Comparison of ENCODE assay signal across 23 cellular contexts in the genomic region with DNA sequence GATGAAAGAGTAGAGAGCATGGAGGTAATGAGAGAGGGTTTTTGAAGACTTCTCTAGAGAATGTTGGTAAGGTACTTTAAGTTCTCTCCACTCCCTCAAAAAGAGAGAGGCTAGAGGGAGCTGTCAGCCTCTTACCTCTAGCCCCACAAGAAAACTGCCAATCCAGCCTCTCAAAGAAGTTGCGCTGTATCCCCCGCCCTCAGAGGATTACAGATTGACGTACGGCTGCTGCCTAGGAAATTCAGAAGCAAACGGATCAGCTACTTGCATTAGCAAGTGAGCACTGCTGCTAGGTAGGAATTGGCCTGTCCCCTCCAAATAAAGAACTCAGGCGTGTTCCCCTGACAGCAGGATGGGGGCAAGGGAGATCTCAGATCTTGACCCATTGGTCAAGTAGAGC.
"Had no signal": no experiment of that assay in that cellular context is flagged by ENCODE, and none has a peak within 500 bp of the region (broad histone marks: within the 10 kb centered on the region; RNA-seq: fewer than 3 reads in every experiment).

No MANE protein-coding gene starts in this region.

- DNase-seq: cortex of kidney; dorsolateral prefrontal cortex; effector CD4-positive, alpha-beta T cell; foreskin fibroblast; gastrocnemius medialis; heart right ventricle; hippocampal formation; left cardiac atrium; left lung; mesenchymal stem cell; mucosa of descending colon; naive B cell; occipital lobe; pancreas; right lobe of liver; small intestine; stimulated activated CD4-positive, alpha-beta T cell treated with anti-CD3 and anti-CD28 coated beads, Interleukin-15, amount 100 ng/mL, for 24 hours; stimulated activated CD4-positive, alpha-beta T cell treated with anti-CD3 and anti-CD28 coated beads, Interleukin-2, amount 100 ng/mL, for 48 hours; stimulated activated naive B cell treated with anti-CD40 and anti-IgM and Interleukin-4, amounts not matched to agents 10 μg/mL and 1 μg/mL and 100 μg/mL, for 72 hours; upper lobe of left lung had no signal

- H3K9me3 Mint-ChIP-seq: natural killer cell treated with Interleukin-12 subunit alpha and Interleukin-12 subunit beta and Interleukin-15 and Interleukin-18, amount 100 ng/mL, for 72 hours had no signal

- H3K27ac Mint-ChIP-seq: mesothelial cell of epicardium; naive B cell; natural killer cell treated with Interleukin-12 subunit alpha and Interleukin-12 subunit beta and Interleukin-15 and Interleukin-18, amount 100 ng/mL, for 72 hours; stimulated activated naive B cell treated with anti-CD40 and anti-IgM and Interleukin-4, amounts not matched to agents 10 μg/mL and 1 μg/mL and 100 μg/mL, for 72 hours; stimulated activated naive CD8-positive, alpha-beta T cell treated with anti-CD3 and anti-CD28 coated beads, Interleukin-15, Interleukin-2, amounts not matched to agents 100 ng/mL and 50 ng/mL, for 24 hours had no signal

- H3K27me3 Mint-ChIP-seq: naive B cell; natural killer cell treated with Interleukin-12 subunit alpha and Interleukin-12 subunit beta and Interleukin-15 and Interleukin-18, amount 100 ng/mL, for 72 hours; stimulated activated naive B cell treated with anti-CD40 and anti-IgM and Interleukin-4, amounts not matched to agents 10 μg/mL and 1 μg/mL and 100 μg/mL, for 72 hours; stimulated activated naive CD8-positive, alpha-beta T cell treated with anti-CD3 and anti-CD28 coated beads, Interleukin-15, Interleukin-2, amounts not matched to agents 100 ng/mL and 50 ng/mL, for 24 hours had no signal

- H3K36me3 Mint-ChIP-seq: natural killer cell treated with Interleukin-12 subunit alpha and Interleukin-12 subunit beta and Interleukin-15 and Interleukin-18, amount 100 ng/mL, for 72 hours had no signal

- ATAC-seq: gastrocnemius medialis; heart right ventricle; left cardiac atrium; left lung; mucosa of descending colon; natural killer cell treated with Interleukin-12 subunit alpha and Interleukin-12 subunit beta and Interleukin-15 and Interleukin-18, amount 100 ng/mL, for 72 hours; pancreas; right lobe of liver; stimulated activated naive B cell treated with anti-CD40 and anti-IgM and Interleukin-4, amounts not matched to agents 10 μg/mL and 1 μg/mL and 100 μg/mL, for 72 hours had no signal

- H3K4me1 Mint-ChIP-seq: mesothelial cell of epicardium, naive B cell had no signal

- H3K4me3 Mint-ChIP-seq: mesothelial cell of epicardium; naive B cell; natural killer cell treated with Interleukin-12 subunit alpha and Interleukin-12 subunit beta and Interleukin-15 and Interleukin-18, amount 100 ng/mL, for 72 hours; stimulated activated naive B cell treated with anti-CD40 and anti-IgM and Interleukin-4, amounts not matched to agents 10 μg/mL and 1 μg/mL and 100 μg/mL, for 72 hours; stimulated activated naive CD8-positive, alpha-beta T cell treated with anti-CD3 and anti-CD28 coated beads, Interleukin-15, Interleukin-2, amounts not matched to agents 100 ng/mL and 50 ng/mL, for 24 hours had no signal
